ENCODE assay signal across 30 cellular contexts in genomic region chr1:66549017-66549416, GRCh38. TPM values are rescaled to one million over a fixed set of nuclear protein-coding genes. Genes with fewer than 3 reads are reported as not detected.
DNase-seq lines count a peak whose midpoint lies in the region; ATAC-seq, FAIRE-seq and TF ChIP-seq lines count a peak whose summit lies in the region.
"Had no signal": no experiment of that assay in that cellular context is flagged by ENCODE, and none has a peak within 500 bp of the region (broad histone marks: within the 10 kb centered on the region; RNA-seq: fewer than 3 reads in every experiment).

No MANE protein-coding gene starts in this region.

- H3K4me3 Mint-ChIP-seq in HFFc6 (no peak overlapping the region), nephron progenitor cell (no peak overlapping the region)
- no peak overlapping the region for H3K4me3 Mint-ChIP-seq in activated T-helper 1 cell treated with anti-CD3 and anti-CD28 coated beads, Interleukin-12 subunit alpha, Interleukin-12 subunit beta, Interleukin-2, Interleukin-4 antibody, amounts not matched to agents 30 ng/mL and 10 ng/mL and 1 ng/mL, durations not matched to agents 14 hours and 24 hours and 36 hours
- H3K4me3 Mint-ChIP-seq in stimulated activated memory B cell treated with anti-CD40 and anti-IgM and Interleukin-4, amounts not matched to agents 10 μg/mL and 1 μg/mL and 100 μg/mL, for 72 hours, result no peak overlapping the region
- no peak overlapping the region for H3K4me3 Mint-ChIP-seq in activated T-helper 2 cell treated with anti-CD3 and anti-CD28 coated beads, Interferon-gamma antibody, Interleukin-2, Interleukin-4, amounts not matched to agents 10 μg/mL and 5 μg/mL and 100 μg/mL, durations not matched to agents 14 hours and 24 hours and 36 hours (ENCODE audit: low read depth)
- H3K4me3 Mint-ChIP-seq: B cell; CD4-positive, alpha-beta T cell; CD8-positive, alpha-beta T cell had no signal

- intact Hi-C loops in activated T-helper 1 cell treated with anti-CD3 and anti-CD28 coated beads, Interleukin-12 subunit alpha, Interleukin-12 subunit beta, Interleukin-2, Interleukin-4 antibody, amounts not matched to agents 30 ng/mL and 10 ng/mL and 1 ng/mL, durations not matched to agents 14 hours and 24 hours and 36 hours (cut with micrococcal nuclease), result no loop called here
- intact Hi-C loops in activated T-helper 2 cell treated with anti-CD3 and anti-CD28 coated beads, Interferon-gamma antibody, Interleukin-2, Interleukin-4, amounts not matched to agents 10 μg/mL and 5 μg/mL and 100 μg/mL, durations not matched to agents 14 hours and 24 hours and 36 hours (cut with micrococcal nuclease), result no loop called here

- DNase-seq in D721Med (ENCODE audit: insufficient read length, low spot score) (no peak), HFFc6 (no peak), SK-N-MC (ENCODE audit: low read depth, low spot score) (peak; percentile 92), nephron progenitor cell (no peak)
- no peak for DNase-seq in activated CD8-positive, alpha-beta memory T cell treated with anti-CD3 and anti-CD28 coated beads, Interleukin-2, amount 50 U/mL, for 48 hours
- DNase-seq in activated T-helper 1 cell treated with anti-CD3 and anti-CD28 coated beads, Interleukin-12 subunit alpha, Interleukin-12 subunit beta, Interleukin-2, Interleukin-4 antibody, amounts not matched to agents 30 ng/mL and 10 ng/mL and 1 ng/mL, durations not matched to agents 14 hours and 24 hours and 36 hours (ENCODE audit: low spot score), result no peak
- no peak for DNase-seq in activated T-helper 2 cell treated with anti-CD3 and anti-CD28 coated beads, Interferon-gamma antibody, Interleukin-2, Interleukin-4, amounts not matched to agents 10 μg/mL and 5 μg/mL and 100 μg/mL, durations not matched to agents 14 hours and 24 hours and 36 hours (ENCODE audit: low spot score)
- DNase-seq: 8988T; AML-193; Caco-2; Calu3; CD4-positive, alpha-beta T cell; CD8-positive, alpha-beta T cell; DMS 273 treated with DMSO at 0.1 percent for 48 hours; DMS153; DMS53; DMS79; DND-41; EL; GDM1 had no signal

- H3K4me1 Mint-ChIP-seq in HFFc6 (ENCODE audit: low read depth) (peaks cover 91% of the 10 kb centered on the region), nephron progenitor cell (no peaks in the 10 kb centered on the region)
- no peaks in the 10 kb centered on the region for H3K4me1 Mint-ChIP-seq in activated T-helper 1 cell treated with anti-CD3 and anti-CD28 coated beads, Interleukin-12 subunit alpha, Interleukin-12 subunit beta, Interleukin-2, Interleukin-4 antibody, amounts not matched to agents 30 ng/mL and 10 ng/mL and 1 ng/mL, durations not matched to agents 14 hours and 24 hours and 36 hours (ENCODE audit: low read depth)
- H3K4me1 Mint-ChIP-seq in stimulated activated memory B cell treated with anti-CD40 and anti-IgM and Interleukin-4, amounts not matched to agents 10 μg/mL and 1 μg/mL and 100 μg/mL, for 72 hours, result no peaks in the 10 kb centered on the region
- no peaks in the 10 kb centered on the region for H3K4me1 Mint-ChIP-seq in activated T-helper 2 cell treated with anti-CD3 and anti-CD28 coated beads, Interferon-gamma antibody, Interleukin-2, Interleukin-4, amounts not matched to agents 10 μg/mL and 5 μg/mL and 100 μg/mL, durations not matched to agents 14 hours and 24 hours and 36 hours (ENCODE audit: low read depth)
- H3K4me1 Mint-ChIP-seq: B cell had no signal

- H3K36me3 ChIP-seq in SK-N-MC (ENCODE audit: insufficient read depth, low read length), result no peaks in the 10 kb centered on the region

- peaks cover 1% of the 10 kb centered on the region; the same call in 1 of the 2 replicates for H3K27me3 Mint-ChIP-seq in HFFc6 (ENCODE audit: insufficient read depth)
- H3K27me3 Mint-ChIP-seq in nephron progenitor cell (ENCODE audit: low read depth, poor library complexity), result peaks cover 5% of the 10 kb centered on the region
- peaks cover 11% of the 10 kb centered on the region for H3K27me3 Mint-ChIP-seq in activated T-helper 1 cell treated with anti-CD3 and anti-CD28 coated beads, Interleukin-12 subunit alpha, Interleukin-12 subunit beta, Interleukin-2, Interleukin-4 antibody, amounts not matched to agents 30 ng/mL and 10 ng/mL and 1 ng/mL, durations not matched to agents 14 hours and 24 hours and 36 hours (ENCODE audit: insufficient read depth)
- H3K27me3 Mint-ChIP-seq in stimulated activated memory B cell treated with anti-CD40 and anti-IgM and Interleukin-4, amounts not matched to agents 10 μg/mL and 1 μg/mL and 100 μg/mL, for 72 hours, result peaks cover 11% of the 10 kb centered on the region
- peaks cover 4% of the 10 kb centered on the region for H3K27me3 Mint-ChIP-seq in activated T-helper 2 cell treated with anti-CD3 and anti-CD28 coated beads, Interferon-gamma antibody, Interleukin-2, Interleukin-4, amounts not matched to agents 10 μg/mL and 5 μg/mL and 100 μg/mL, durations not matched to agents 14 hours and 24 hours and 36 hours (ENCODE audit: low read depth)

- H3K9me3 ChIP-seq in SK-N-MC (ENCODE audit: low read depth, low read length), result no peaks in the 10 kb centered on the region
- H3K9me3 ChIP-seq: BLaER1 treated with 17β-estradiol and CSF1 and Interleukin-3, amounts not matched to agents 10 nM and 100 nM; Caco-2 had no signal

- H3K27ac Mint-ChIP-seq in HFFc6 (peak overlapping the region; percentile 14; the same call in 1 of the 2 replicates), nephron progenitor cell (peak overlapping the region; percentile 64)
- no peak overlapping the region for H3K27ac Mint-ChIP-seq in activated T-helper 1 cell treated with anti-CD3 and anti-CD28 coated beads, Interleukin-12 subunit alpha, Interleukin-12 subunit beta, Interleukin-2, Interleukin-4 antibody, amounts not matched to agents 30 ng/mL and 10 ng/mL and 1 ng/mL, durations not matched to agents 14 hours and 24 hours and 36 hours
- no peak overlapping the region for H3K27ac Mint-ChIP-seq in stimulated activated memory B cell treated with anti-CD40 and anti-IgM and Interleukin-4, amounts not matched to agents 10 μg/mL and 1 μg/mL and 100 μg/mL, for 72 hours
- no peak overlapping the region for H3K27ac Mint-ChIP-seq in activated T-helper 2 cell treated with anti-CD3 and anti-CD28 coated beads, Interferon-gamma antibody, Interleukin-2, Interleukin-4, amounts not matched to agents 10 μg/mL and 5 μg/mL and 100 μg/mL, durations not matched to agents 14 hours and 24 hours and 36 hours
- H3K27ac Mint-ChIP-seq: B cell; CD4-positive, alpha-beta T cell; CD8-positive, alpha-beta T cell had no signal

- no peak for TF ChIP-seq CTCF in D721Med (IDR thresholded peaks at IDR 0.05; ENCODE audit: insufficient read depth, missing control alignments)
- TF ChIP-seq CTCF in HFFc6 (IDR thresholded peaks at IDR 0.05), result no peak
- no peak for TF ChIP-seq CTCF in nephron progenitor cell (IDR thresholded peaks at IDR 0.05)

- H3K27ac ChIP-seq in SK-N-MC, result peak overlapping the region; percentile 99
- H3K27ac ChIP-seq: BLaER1 treated with 17β-estradiol and CSF1 and Interleukin-3, amounts not matched to agents 10 nM and 100 nM; C4-2B had no signal

- H3K9ac ChIP-seq in SK-N-MC (ENCODE audit: insufficient read length), result peak overlapping the region; percentile 69
- H3K9ac ChIP-seq: BLaER1 treated with 17β-estradiol and CSF1 and Interleukin-3, amounts not matched to agents 10 nM and 100 nM had no signal

- peak; percentile 69 for FAIRE-seq in D721Med (lab: Jason Lieb, UNC)
- FAIRE-seq: A204.1, GM12878, GM12892, GM18507 had no signal

- peak overlapping the region; percentile 59 for H3K4me3 ChIP-seq in SK-N-MC
- H3K4me3 ChIP-seq: BLaER1 treated with 17β-estradiol and CSF1 and Interleukin-3, amounts not matched to agents 10 nM and 100 nM; GM12878 had no signal

- H3K36me3 Mint-ChIP-seq in HFFc6 (ENCODE audit: low read depth), result peaks cover 64% of the 10 kb centered on the region
- no peaks in the 10 kb centered on the region for H3K36me3 Mint-ChIP-seq in nephron progenitor cell (ENCODE audit: low read depth)
- no peaks in the 10 kb centered on the region for H3K36me3 Mint-ChIP-seq in activated T-helper 1 cell treated with anti-CD3 and anti-CD28 coated beads, Interleukin-12 subunit alpha, Interleukin-12 subunit beta, Interleukin-2, Interleukin-4 antibody, amounts not matched to agents 30 ng/mL and 10 ng/mL and 1 ng/mL, durations not matched to agents 14 hours and 24 hours and 36 hours (ENCODE audit: low read depth)
- no peaks in the 10 kb centered on the region for H3K36me3 Mint-ChIP-seq in stimulated activated memory B cell treated with anti-CD40 and anti-IgM and Interleukin-4, amounts not matched to agents 10 μg/mL and 1 μg/mL and 100 μg/mL, for 72 hours
- no peaks in the 10 kb centered on the region for H3K36me3 Mint-ChIP-seq in activated T-helper 2 cell treated with anti-CD3 and anti-CD28 coated beads, Interferon-gamma antibody, Interleukin-2, Interleukin-4, amounts not matched to agents 10 μg/mL and 5 μg/mL and 100 μg/mL, durations not matched to agents 14 hours and 24 hours and 36 hours (ENCODE audit: low read depth)
- H3K36me3 Mint-ChIP-seq: CD8-positive, alpha-beta T cell had no signal

- ATAC-seq in stimulated activated memory B cell treated with anti-CD40 and anti-IgM and Interleukin-4, amounts not matched to agents 10 μg/mL and 1 μg/mL and 100 μg/mL, for 72 hours, result no peak
- ATAC-seq: CD8-positive, alpha-beta T cell; GM12878 had no signal

- peaks cover 3% of the 10 kb centered on the region for H3K9me3 Mint-ChIP-seq in HFFc6
- no peaks in the 10 kb centered on the region for H3K9me3 Mint-ChIP-seq in nephron progenitor cell
- H3K9me3 Mint-ChIP-seq in activated T-helper 1 cell treated with anti-CD3 and anti-CD28 coated beads, Interleukin-12 subunit alpha, Interleukin-12 subunit beta, Interleukin-2, Interleukin-4 antibody, amounts not matched to agents 30 ng/mL and 10 ng/mL and 1 ng/mL, durations not matched to agents 14 hours and 24 hours and 36 hours, result no peaks in the 10 kb centered on the region
- H3K9me3 Mint-ChIP-seq in stimulated activated memory B cell treated with anti-CD40 and anti-IgM and Interleukin-4, amounts not matched to agents 10 μg/mL and 1 μg/mL and 100 μg/mL, for 72 hours, result no peaks in the 10 kb centered on the region
- H3K9me3 Mint-ChIP-seq in activated T-helper 2 cell treated with anti-CD3 and anti-CD28 coated beads, Interferon-gamma antibody, Interleukin-2, Interleukin-4, amounts not matched to agents 10 μg/mL and 5 μg/mL and 100 μg/mL, durations not matched to agents 14 hours and 24 hours and 36 hours, result no peaks in the 10 kb centered on the region
- H3K9me3 Mint-ChIP-seq: CD4-positive, alpha-beta T cell; CD8-positive, alpha-beta T cell had no signal

RNA-seq across cellular contexts. Expression of gene SGIP1, which starts 15.1 kb away (rescaled TPM):
- 10 to 100 TPM; 53.3 to 72.0 (median 57.9) TPM for total RNA-seq in HFFc6 (2021; fragmentation: NEBNext Ultra II Directional; extraction: Animal tissue kit (Norgen Biotek cat#: 25700))
- not detected in 2 replicates for total RNA-seq in activated T-helper 1 cell treated with anti-CD3 and anti-CD28 coated beads, Interleukin-12 subunit alpha, Interleukin-12 subunit beta, Interleukin-2, Interleukin-4 antibody, amounts not matched to agents 30 ng/mL and 10 ng/mL and 1 ng/mL, durations not matched to agents 14 hours and 24 hours and 36 hours
- not detected in 2 replicates for total RNA-seq in activated T-helper 2 cell treated with anti-CD3 and anti-CD28 coated beads, Interferon-gamma antibody, Interleukin-2, Interleukin-4, amounts not matched to agents 10 μg/mL and 5 μg/mL and 100 μg/mL, durations not matched to agents 14 hours and 24 hours and 36 hours
- total RNA-seq: B cell; Caco-2; Calu3; CD8-positive, alpha-beta T cell; Daoy; G401; GM12878 had no signal

Comparison
In these comparisons a context has a peak if more than half of its experiments do, and no peak if none do; other contexts are left out.
1. H3K27ac Mint-ChIP-seq: peak in HFFc6 (single experiment) and nephron progenitor cell (single experiment); none in activated T-helper 1 cell treated with anti-CD3 and anti-CD28 coated beads, Interleukin-12 subunit alpha, Interleukin-12 subunit beta, Interleukin-2, Interleukin-4 antibody, amounts not matched to agents 30 ng/mL and 10 ng/mL and 1 ng/mL, durations not matched to agents 14 hours and 24 hours and 36 hours (single experiment), stimulated activated memory B cell treated with anti-CD40 and anti-IgM and Interleukin-4, amounts not matched to agents 10 μg/mL and 1 μg/mL and 100 μg/mL, for 72 hours (single experiment) and activated T-helper 2 cell treated with anti-CD3 and anti-CD28 coated beads, Interferon-gamma antibody, Interleukin-2, Interleukin-4, amounts not matched to agents 10 μg/mL and 5 μg/mL and 100 μg/mL, durations not matched to agents 14 hours and 24 hours and 36 hours (single experiment).
2. RNA of gene SGIP1, which starts 15.1 kb away (total RNA-seq): 53.3 to 72.0 TPM in HFFc6; not detected in activated T-helper 2 cell treated with anti-CD3 and anti-CD28 coated beads, Interferon-gamma antibody, Interleukin-2, Interleukin-4, amounts not matched to agents 10 μg/mL and 5 μg/mL and 100 μg/mL, durations not matched to agents 14 hours and 24 hours and 36 hours and not detected in activated T-helper 1 cell treated with anti-CD3 and anti-CD28 coated beads, Interleukin-12 subunit alpha, Interleukin-12 subunit beta, Interleukin-2, Interleukin-4 antibody, amounts not matched to agents 30 ng/mL and 10 ng/mL and 1 ng/mL, durations not matched to agents 14 hours and 24 hours and 36 hours; every median in the first group is over 10 times any median in the second.